Comparison of ENCODE assay signal across 11 cellular contexts in genomic region chr12:124673881-124674617, GRCh38.
DNase-seq lines count a peak whose midpoint lies in the region; ATAC-seq and TF ChIP-seq lines count a peak whose summit lies in the region.
"Had no signal": no experiment of that assay in that cellular context is flagged by ENCODE, and none has a peak within 500 bp of the region (broad histone marks: within the 10 kb centered on the region; RNA-seq: fewer than 3 reads in every experiment).

No MANE protein-coding gene starts in this region.

- H3K9me3 ChIP-seq in thoracic aorta: no peaks in the 10 kb centered on the region
- H3K9me3 ChIP-seq in GM23248 (ENCODE audit: low read depth): no peaks in the 10 kb centered on the region
- H3K9me3 ChIP-seq: Caco-2, neutrophil had no signal

- ATAC-seq in thoracic aorta (ENCODE audit: insufficient number of reproducible peaks, low FRiP score, low read depth): no peak
- no peak for ATAC-seq in activated CD4-positive, CD25-positive, alpha-beta regulatory T cell treated with anti-CD3 and anti-CD28 coated beads, Interleukin-2, amount 50 U/mL, for 24 hours
- ATAC-seq: left cardiac atrium had no signal

- no peaks in the 10 kb centered on the region for H4K20me1 ChIP-seq in GM23248 (ENCODE audit: insufficient read depth)

- H3K4me2 ChIP-seq in GM23248 (ENCODE audit: unreplicated experiment): no peak overlapping the region

- in situ Hi-C loops in GM23248 (cut with MboI): no loop called here

- H3K4me1 ChIP-seq in thoracic aorta (ENCODE audit: control insufficient read depth in 1 of 2, low read depth in 2 of 2): peaks cover 12 to 46% of the 10 kb centered on the region in 2 donors
- H3K4me1 ChIP-seq in GM23248 (ENCODE audit: insufficient read depth): peaks cover 14% of the 10 kb centered on the region
- H3K4me1 ChIP-seq: Caco-2 had no signal

- H3K36me3 ChIP-seq in thoracic aorta (no peaks in the 10 kb centered on the region), GM23248 (ENCODE audit: low read depth) (no peaks in the 10 kb centered on the region)
- H3K36me3 ChIP-seq: neutrophil had no signal

- no peak overlapping the region for H2AFZ ChIP-seq in GM23248

- H3K27ac ChIP-seq in thoracic aorta (peak overlapping the region; percentile 2 to 45), GM23248 (no peak overlapping the region)
- H3K27ac ChIP-seq: neutrophil had no signal

- 57 to 62% methylated on average over 15 of the region's 15 CpGs for WGBS in GM23248 (ENCODE audit: low coverage in 1 of 2, low lambda C conversion rate in 2 of 2, missing lambda C conversion rate in 2 of 2), 2 experiments

- H3K9me2 ChIP-seq in GM23248 (ENCODE audit: insufficient read depth): no peaks in the 10 kb centered on the region

- H3K27me3 ChIP-seq in thoracic aorta (replicated peaks; ENCODE audit: insufficient read depth) (no peaks in the 10 kb centered on the region), GM23248 (replicated peaks; ENCODE audit: insufficient read depth) (no peaks in the 10 kb centered on the region)
- H3K27me3 ChIP-seq: neutrophil had no signal

- H3K9ac ChIP-seq in GM23248: no peak overlapping the region

- H3K79me2 ChIP-seq in GM23248 (ENCODE audit: insufficient read depth): no peaks in the 10 kb centered on the region

- TF ChIP-seq CTCF in thoracic aorta (IDR thresholded peaks at IDR 0.05) (no peak), GM10266 (IDR thresholded peaks at IDR 0.05; ENCODE audit: control insufficient read depth, insufficient read depth, low read depth, missing control alignments) (no peak)

- DNase-seq in NCI-H446 (lab: John Stamatoyannopoulos, UW) (peak; percentile 75 to 93), cerebellar cortex (ENCODE audit: low spot score) (peak; percentile 94), midbrain (lab: John Stamatoyannopoulos, UW) (peak; percentile 86), thoracic aorta (ENCODE audit: low spot score) (no peak), GM10266 (ENCODE audit: extremely low spot score) (no peak), GM23248 (no peak)
- DNase-seq: activated naive CD8-positive, alpha-beta T cell treated with anti-CD3 and anti-CD28 coated beads, Interleukin-2, amount 10 ng/mL, durations not matched to agents 7 days and 5 days; Caco-2; left cardiac atrium had no signal

- H3K4me3 ChIP-seq in thoracic aorta: no peak overlapping the region
- H3K4me3 ChIP-seq in GM23248: no peak overlapping the region

- 0 out of 2 replicates have a peak, but pooled peaks cover 12% of the 10 kb centered on the region for H3F3A ChIP-seq in GM23248 (ENCODE audit: insufficient read depth)

Comparison
In these comparisons a context has a peak if more than half of its experiments do, and no peak if none do; other contexts are left out.
1. DNase-seq: peak in NCI-H446 (2 of 2), cerebellar cortex (single experiment) and midbrain (single experiment); none in thoracic aorta (single experiment), GM10266 (single experiment) and GM23248 (single experiment).